9 cellular contexts compared by ENCODE assay signal in genomic region chr4:99574530-99575314, GRCh38. TPM values are rescaled to one million over a fixed set of nuclear protein-coding genes. Genes with fewer than 3 reads are reported as not detected.
DNase-seq lines count a peak whose midpoint lies in the region; ATAC-seq and TF ChIP-seq lines count a peak whose summit lies in the region.
"Had no signal": no experiment of that assay in that cellular context is flagged by ENCODE, and none has a peak within 500 bp of the region (broad histone marks: within the 10 kb centered on the region; RNA-seq: fewer than 3 reads in every experiment).

Gene MTTP (plus strand): TSS chr4:99574824. CDS start chr4:99574910, 86 bp downstream.

- H3K36me3 ChIP-seq in adipocyte (ENCODE audit: control insufficient read depth, insufficient read depth, low read length, severe bottlenecking) (no peaks in the 10 kb centered on the region), thymus (ENCODE audit: control insufficient read depth, insufficient read depth) (no peaks in the 10 kb centered on the region), uterus (no peaks in the 10 kb centered on the region), upper lobe of left lung (no peaks in the 10 kb centered on the region)

- DNase-seq in adipocyte (ENCODE audit: low read depth), result peak; percentile 11
- no peak for DNase-seq in uterus
- DNase-seq in upper lobe of left lung, result no peak
- DNase-seq in DMS114 treated with DMSO at 0.1 percent for 48 hours (lab: John Stamatoyannopoulos, UW; ENCODE audit: unreplicated experiment), result no peak
- DNase-seq in activated effector memory CD4-positive, alpha-beta T cell treated with anti-CD3 and anti-CD28 coated beads, Interleukin-2, amount 50 U/mL, for 16 hours, result no peak
- DNase-seq: stimulated activated naive CD4-positive, alpha-beta T cell treated with Interleukin-2 at 50 U/mL for 16 hours had no signal

- TF ChIP-seq CTCF in uterus (IDR thresholded peaks at IDR 0.05) (no peak), upper lobe of left lung (IDR thresholded peaks at IDR 0.05) (no peak)

- intact Hi-C loops in uterus (cut with DNase I; ENCODE audit: low total_unique reads), result no loop called here

- TF ChIP-seq POLR2A in uterus (IDR thresholded peaks at IDR 0.05) (no peak), upper lobe of left lung (IDR thresholded peaks at IDR 0.05) (no peak)

- 88% methylated on average over 3 of the region's 3 CpGs for WGBS in thymus
- 72 to 87% methylated on average over 3 of the region's 3 CpGs for WGBS in upper lobe of left lung, 2 donors

- H3K27me3 ChIP-seq in adipocyte (replicated peaks; ENCODE audit: control insufficient read depth, insufficient read depth, low read length), result no peaks in the 10 kb centered on the region
- no peaks in the 10 kb centered on the region for H3K27me3 ChIP-seq in thymus (ENCODE audit: control insufficient read depth, insufficient read depth)
- H3K27me3 ChIP-seq in uterus, result no peaks in the 10 kb centered on the region
- H3K27me3 ChIP-seq in upper lobe of left lung, result no peaks in the 10 kb centered on the region

- H3K4me3 ChIP-seq in adipocyte (ENCODE audit: low read length) (no peak within 1 kb of the TSS), thymus (ENCODE audit: low read length) (no peak within 1 kb of the TSS), uterus (no peak within 1 kb of the TSS), upper lobe of left lung (no peak within 1 kb of the TSS)

- H3K4me1 ChIP-seq in adipocyte (ENCODE audit: control insufficient read depth, insufficient read depth, low read length) (peaks cover 7% of the 10 kb centered on the region), thymus (ENCODE audit: control insufficient read depth, insufficient read depth, low read length) (no peaks in the 10 kb centered on the region), uterus (no peaks in the 10 kb centered on the region), upper lobe of left lung (peaks cover 0 to 5% (median 0%) of the 10 kb centered on the region in 4 donors)

- peak within 1 kb of the TSS; percentile 3 for H3K27ac ChIP-seq in thymus (ENCODE audit: low read depth)
- H3K27ac ChIP-seq in uterus, result no peak within 1 kb of the TSS
- no peak within 1 kb of the TSS for H3K27ac ChIP-seq in upper lobe of left lung

- peak; percentile 72 for ATAC-seq in GM19463 (IDR thresholded peaks at IDR 0.05; ENCODE audit: unreplicated experiment)
- peak; percentile 84 for ATAC-seq in HG03066 (IDR thresholded peaks at IDR 0.05; ENCODE audit: low read depth, unreplicated experiment)
- no peak for ATAC-seq in upper lobe of left lung (ENCODE audit: low FRiP score in 2 of 2)

- H3K9me3 ChIP-seq in adipocyte (ENCODE audit: control insufficient read depth, low read length) (no peaks in the 10 kb centered on the region), thymus (ENCODE audit: control insufficient read depth) (no peaks in the 10 kb centered on the region), uterus (no peaks in the 10 kb centered on the region), upper lobe of left lung (no peaks in the 10 kb centered on the region)

- no peak within 1 kb of the TSS for H3K9ac ChIP-seq in adipocyte (ENCODE audit: low read length)

- no peak for TF ChIP-seq EP300 in upper lobe of left lung (IDR thresholded peaks at IDR 0.05)

RNA-seq across cellular contexts. Expression of gene MTTP, which starts in this region (rescaled TPM):
- 0.34 TPM for polyA plus RNA-seq in thymus
- total RNA-seq in uterus (under 1 TPM in 1 of 4 donors, not detected in 3; 0.14 TPM), upper lobe of left lung (under 1 TPM in 5 of 6 donors, not detected in 1; 0.22 to 0.79 (median 0.47) TPM)

Comparison
In these comparisons a context has a peak if more than half of its experiments do, and no peak if none do; other contexts are left out.
1. ATAC-seq: peak in GM19463 (single experiment) and HG03066 (single experiment); none in upper lobe of left lung (0 of 2).